In genomic region chr1:11845641-11846335, GRCh38 we compare ENCODE assay signal across 8 cellular contexts. TPM values are rescaled to one million over a fixed set of nuclear protein-coding genes. Genes with fewer than 3 reads are reported as not detected.
DNase-seq lines count a peak whose midpoint lies in the region; TF ChIP-seq lines count a peak whose summit lies in the region.
"Had no signal": no experiment of that assay in that cellular context is flagged by ENCODE, and none has a peak within 500 bp of the region (broad histone marks: within the 10 kb centered on the region; RNA-seq: fewer than 3 reads in every experiment).

No MANE protein-coding gene starts in this region.

- no peak for DNase-seq in HFFc6
- peak; percentile 14 for DNase-seq in SK-N-DZ (ENCODE audit: low spot score)
- DNase-seq in left kidney (ENCODE audit: low read depth, low spot score): peak; percentile 78
- DNase-seq in superior temporal gyrus (ENCODE audit: extremely low spot score): no peak
- no peak for DNase-seq in CD14-positive monocyte (ENCODE audit: low spot score)
- DNase-seq: activated CD4-positive, alpha-beta T cell treated with anti-CD3 and anti-CD28 coated beads, Interleukin-2, amount 50 U/mL, for 1 hour; central memory CD4-positive, alpha-beta T cell; GOT3 had no signal

- H3K4me3 Mint-ChIP-seq in HFFc6 (no peak overlapping the region), CD14-positive monocyte (no peak overlapping the region)

- intact Hi-C loops in CD14-positive monocyte (cut with micrococcal nuclease): no loop called here

- H3K36me3 Mint-ChIP-seq in HFFc6 (ENCODE audit: low read depth) (peaks cover 29% of the 10 kb centered on the region), CD14-positive monocyte (peaks cover 60 to 66% of the 10 kb centered on the region in 2 donors)

- H3K9me3 Mint-ChIP-seq in HFFc6: no peaks in the 10 kb centered on the region
- H3K9me3 Mint-ChIP-seq in CD14-positive monocyte: no peaks in the 10 kb centered on the region

- TF ChIP-seq CTCF in HFFc6 (IDR thresholded peaks at IDR 0.05) (peak; percentile 23; the same call in 1 of the 2 replicates), CD14-positive monocyte (IDR thresholded peaks at IDR 0.05) (no peak)

- peaks cover 13% of the 10 kb centered on the region for H3K27me3 Mint-ChIP-seq in HFFc6 (ENCODE audit: insufficient read depth)
- peaks cover 0 to 1% (median 0%) of the 10 kb centered on the region in 3 donors for H3K27me3 Mint-ChIP-seq in CD14-positive monocyte (ENCODE audit: low read depth in 3 of 3)

- no peak overlapping the region for H3K27ac Mint-ChIP-seq in HFFc6
- H3K27ac Mint-ChIP-seq in CD14-positive monocyte: no peak overlapping the region

- H3K4me1 Mint-ChIP-seq in HFFc6 (ENCODE audit: low read depth) (peaks cover 8% of the 10 kb centered on the region; the same call in 1 of the 2 replicates), CD14-positive monocyte (peaks cover 40% of the 10 kb centered on the region)

RNA-seq across cellular contexts. Expression of gene NPPA, which starts 1.8 kb away (rescaled TPM):
- total RNA-seq in HFFc6 (2021; fragmentation: NEBNext Ultra II Directional; extraction: Animal tissue kit (Norgen Biotek cat#: 25700)): not detected
- polyA plus RNA-seq in SK-N-DZ (2014; cell fraction: cytosol; rRNA removed): not detected in 2 replicates
- polyA plus RNA-seq in SK-N-DZ (2014; cell fraction: nucleus; rRNA removed): not detected in 2 replicates
- not detected for polyA plus RNA-seq in CD14-positive monocyte

RNA-seq across cellular contexts. Expression of gene NPPB, which starts 13.0 kb away (rescaled TPM):
- not detected for total RNA-seq in HFFc6 (2021; fragmentation: NEBNext Ultra II Directional; extraction: Animal tissue kit (Norgen Biotek cat#: 25700))
- polyA plus RNA-seq in SK-N-DZ (2014; cell fraction: cytosol; rRNA removed): not detected in 2 replicates
- polyA plus RNA-seq in SK-N-DZ (2014; cell fraction: nucleus; rRNA removed): not detected in 2 replicates
- polyA plus RNA-seq in CD14-positive monocyte: not detected

RNA-seq across cellular contexts. Expression of gene CLCN6, which starts 39.8 kb away (rescaled TPM):
- 1 to 10 TPM; 6.2 to 8.3 (median 7.9) TPM for total RNA-seq in HFFc6 (2021; fragmentation: NEBNext Ultra II Directional; extraction: Animal tissue kit (Norgen Biotek cat#: 25700))
- 11.0 and 17.0 TPM in 2 replicates for polyA plus RNA-seq in SK-N-DZ (2014; cell fraction: cytosol; rRNA removed)
- polyA plus RNA-seq in SK-N-DZ (2014; cell fraction: nucleus; rRNA removed): 22.8 and 55.1 TPM in 2 replicates
- 1 to 10 TPM; 3.8 to 4.2 TPM for polyA plus RNA-seq in CD14-positive monocyte

RNA-seq across cellular contexts. Expression of gene MTHFR, which starts 40.0 kb away (rescaled TPM):
- total RNA-seq in HFFc6 (2021; fragmentation: NEBNext Ultra II Directional; extraction: Animal tissue kit (Norgen Biotek cat#: 25700)): 10 to 100 TPM in 5 of 6 experiments, 1 to 10 TPM in 1; 9.4 to 11.7 (median 10.5) TPM
- polyA plus RNA-seq in SK-N-DZ (2014; cell fraction: cytosol; rRNA removed): 1.4 and 3.6 TPM in 2 replicates
- 4.4 and 8.1 TPM in 2 replicates for polyA plus RNA-seq in SK-N-DZ (2014; cell fraction: nucleus; rRNA removed)
- 1 to 10 TPM; 4.5 to 8.5 TPM for polyA plus RNA-seq in CD14-positive monocyte

Comparison
In these comparisons a context has a peak if more than half of its experiments do, and no peak if none do; other contexts are left out.
1. DNase-seq: peak in SK-N-DZ (single experiment) and left kidney (single experiment); none in HFFc6 (single experiment), superior temporal gyrus (single experiment) and CD14-positive monocyte (single experiment).